In genomic region chr7:158280467-158281154, GRCh38 we compare ENCODE assay signal across 24 cellular contexts.
A peak's percentile ranks its signal among the peaks of the same experiment; 100 is the strongest.
DNase-seq lines count a peak whose midpoint lies in the region; ATAC-seq and TF ChIP-seq lines count a peak whose summit lies in the region.
"Had no signal": no experiment of that assay in that cellular context is flagged by ENCODE, and none has a peak within 500 bp of the region (broad histone marks: within the 10 kb centered on the region; RNA-seq: fewer than 3 reads in every experiment).

No MANE protein-coding gene starts in this region.

- H3K4me2 ChIP-seq in osteoblast (ENCODE audit: insufficient read depth, low read length): no peak overlapping the region
- H3K4me2 ChIP-seq: KMS-11, PC-9 had no signal

- H2AFZ ChIP-seq in osteoblast (ENCODE audit: low read length): no peak overlapping the region
- H2AFZ ChIP-seq: GM23248, PC-9 had no signal

- no peaks in the 10 kb centered on the region for H3K9me3 ChIP-seq in osteoblast (ENCODE audit: low read depth, low read length)

- no peak for TF ChIP-seq CTCF in coronary artery (IDR thresholded peaks at IDR 0.05)
- TF ChIP-seq CTCF in osteoblast (IDR thresholded peaks at IDR 0.05; ENCODE audit: extremely low read depth, low read depth, low read length): no peak
- TF ChIP-seq CTCF in type B pancreatic cell (conservative IDR thresholded peaks at IDR 0.05): no peak

- DNase-seq in activated effector memory CD4-positive, alpha-beta T cell treated with anti-CD3 and anti-CD28 coated beads, Interleukin-2, amount 50 U/mL, for 16 hours: peak; percentile 52
- no peak for DNase-seq in activated effector memory CD4-positive, alpha-beta T cell treated with Interleukin-2 at 50 U/mL for 16 hours
- peak; percentile 60 for DNase-seq in coronary artery (ENCODE audit: low spot score)
- DNase-seq in osteoblast (ENCODE audit: insufficient read length, low spot score, missing footprints): peak; percentile 68
- DNase-seq in type B pancreatic cell (ENCODE audit: extremely low spot score, unreplicated experiment): peak; percentile 55
- DNase-seq in amygdala (lab: John Stamatoyannopoulos, UW): no peak
- DNase-seq: CD4-positive, CD25-positive, alpha-beta regulatory T cell; COR-L47; DMS153; GDM1; GM23248; MV-4-11; NCI-H1417; NCI-H1930; NCI-H226; NCI-H524 treated with DMSO at 0.1 percent for 48 hours; PC-9 had no signal

- no peaks in the 10 kb centered on the region for H3K4me1 ChIP-seq in osteoblast (ENCODE audit: insufficient read depth, low read length)
- H3K4me1 ChIP-seq: SJSA1 had no signal

- H3K4me1 Mint-ChIP-seq in type B pancreatic cell (ENCODE audit: unreplicated experiment): no peaks in the 10 kb centered on the region
- H3K4me1 Mint-ChIP-seq: B cell; CD4-positive, CD25-positive, alpha-beta regulatory T cell had no signal

- no peak overlapping the region for H3K27ac Mint-ChIP-seq in type B pancreatic cell
- H3K27ac Mint-ChIP-seq: B cell; CD4-positive, CD25-positive, alpha-beta regulatory T cell had no signal

- no peaks in the 10 kb centered on the region for H3K9me3 Mint-ChIP-seq in type B pancreatic cell

- no peaks in the 10 kb centered on the region for H3K79me2 ChIP-seq in osteoblast (ENCODE audit: insufficient read depth, low read length)

- H3K27me3 ChIP-seq in osteoblast (ENCODE audit: insufficient read depth, low read length): no peaks in the 10 kb centered on the region
- H3K27me3 ChIP-seq: SJSA1 had no signal

- ATAC-seq in GM19463 (IDR thresholded peaks at IDR 0.05; ENCODE audit: unreplicated experiment): no peak
- ATAC-seq in GM18511 (IDR thresholded peaks at IDR 0.05; ENCODE audit: unreplicated experiment): no peak
- ATAC-seq: HCT116 had no signal

- H3K4me3 Mint-ChIP-seq in type B pancreatic cell: no peak overlapping the region
- H3K4me3 Mint-ChIP-seq: B cell; CD4-positive, CD25-positive, alpha-beta regulatory T cell had no signal

- no peaks in the 10 kb centered on the region for H3K36me3 Mint-ChIP-seq in type B pancreatic cell
- H3K36me3 Mint-ChIP-seq: CD4-positive, CD25-positive, alpha-beta regulatory T cell had no signal

- H3K27ac ChIP-seq in coronary artery: no peak overlapping the region
- no peak overlapping the region for H3K27ac ChIP-seq in osteoblast (ENCODE audit: low read depth, low read length)
- H3K27ac ChIP-seq: GM23248, KMS-11, PC-9, RWPE1, SJSA1 had no signal

- H4K20me1 ChIP-seq in osteoblast (ENCODE audit: insufficient read depth, low read length): no peaks in the 10 kb centered on the region

- peaks cover 3% of the 10 kb centered on the region for H3K27me3 Mint-ChIP-seq in type B pancreatic cell
- H3K27me3 Mint-ChIP-seq: B cell; CD4-positive, CD25-positive, alpha-beta regulatory T cell had no signal

- H3K4me3 ChIP-seq in coronary artery: no peak overlapping the region
- H3K4me3 ChIP-seq in osteoblast (ENCODE audit: insufficient read depth, low read length): no peak overlapping the region
- H3K4me3 ChIP-seq: GM23248, PC-9, SJSA1 had no signal

- no peaks in the 10 kb centered on the region for H3K36me3 ChIP-seq in osteoblast (ENCODE audit: insufficient read depth, low read length)
- H3K36me3 ChIP-seq: SJSA1 had no signal

Comparison
In these comparisons a context has a peak if more than half of its experiments do, and no peak if none do; other contexts are left out.
1. DNase-seq: peak in activated effector memory CD4-positive, alpha-beta T cell treated with anti-CD3 and anti-CD28 coated beads, Interleukin-2, amount 50 U/mL, for 16 hours (single experiment), coronary artery (single experiment), osteoblast (single experiment) and type B pancreatic cell (single experiment); none in activated effector memory CD4-positive, alpha-beta T cell treated with Interleukin-2 at 50 U/mL for 16 hours (single experiment) and amygdala (0 of 56).